7 cellular contexts compared by ENCODE assay signal in the genomic region with DNA sequence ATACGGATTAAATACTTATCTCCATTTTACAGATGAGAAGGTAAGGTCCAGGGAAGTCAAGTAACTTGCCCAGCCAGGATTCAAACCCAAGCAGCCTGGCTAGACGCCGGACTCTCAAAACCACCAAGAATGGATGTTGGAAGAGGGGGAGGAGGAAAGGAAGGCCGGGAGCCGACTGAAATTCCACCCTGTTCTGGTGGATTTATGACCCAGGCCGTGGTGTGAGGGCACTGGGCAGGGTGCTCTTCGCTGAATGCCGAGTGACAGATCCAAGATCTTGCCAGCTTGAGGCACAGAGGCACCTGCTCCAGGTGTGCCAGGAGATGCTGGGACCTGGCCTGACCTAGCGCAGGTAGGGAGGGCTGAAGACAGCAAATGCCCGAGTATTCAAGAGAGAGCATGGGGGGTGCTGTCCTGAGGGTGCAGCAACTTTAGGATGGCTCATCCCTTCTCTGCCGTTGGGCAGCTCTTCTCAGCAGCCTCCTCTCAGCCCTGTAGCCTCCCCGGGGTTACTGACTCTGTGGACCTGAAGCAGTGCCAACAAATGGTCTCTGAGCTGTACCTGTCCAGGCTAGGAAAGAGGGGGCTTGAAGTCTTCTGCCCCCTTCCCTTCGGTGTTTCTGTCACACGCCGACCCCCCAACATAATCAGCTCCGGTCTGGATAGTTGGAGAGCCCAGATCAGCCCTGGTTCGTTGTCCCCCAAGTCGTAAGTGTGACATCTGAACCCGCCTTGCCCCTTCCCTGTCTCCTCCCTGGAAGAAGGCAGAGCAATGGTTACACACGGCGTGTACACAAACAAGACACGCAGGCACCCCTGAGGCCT. TPM values are rescaled to one million over a fixed set of nuclear protein-coding genes. Genes with fewer than 3 reads are reported as not detected.
DNase-seq lines count a peak whose midpoint lies in the region; ATAC-seq and TF ChIP-seq lines count a peak whose summit lies in the region.

No MANE protein-coding gene starts in this region.

- TF ChIP-seq RAD21 in HCT116 (IDR thresholded peaks at IDR 0.05; ENCODE audit: low read depth): no peak

- no peaks in the 10 kb centered on the region for H3K36me3 ChIP-seq in HCT116 (ENCODE audit: control insufficient read depth in 1 of 2, insufficient read depth in 2 of 2, low read length in 2 of 2)
- no peaks in the 10 kb centered on the region for H3K36me3 ChIP-seq in iPS DF 6.9 (ENCODE audit: control insufficient read depth, insufficient read depth, low read length)
- H3K36me3 ChIP-seq in spleen: no peaks in the 10 kb centered on the region

- H3K36me3 Mint-ChIP-seq in activated CD8-positive, alpha-beta T cell treated with anti-CD3 and anti-CD28 coated beads, Interleukin-2, amount 10 ng/mL, durations not matched to agents 7 days and 5 days (ENCODE audit: low read depth): no peaks in the 10 kb centered on the region

- CTCF ChIA-PET in HCT116 (lab: Charles Lee): interaction anchor here (1.8 kb wide), 1 partner anchor 43 kb away, joined by 13 read pairs; no protein-coding TSS in a partner anchor
- CTCF ChIA-PET in activated CD8-positive, alpha-beta T cell treated with anti-CD3 and anti-CD28 coated beads, Interleukin-2, amount 10 ng/mL, durations not matched to agents 7 days and 5 days (lab: Charles Lee): interaction anchor here (1.5 kb wide), 1 partner anchor 42 kb away, joined by 3 read pairs; no protein-coding TSS in a partner anchor

- no peak overlapping the region for H3K27ac Mint-ChIP-seq in activated CD8-positive, alpha-beta T cell treated with anti-CD3 and anti-CD28 coated beads, Interleukin-2, amount 10 ng/mL, durations not matched to agents 7 days and 5 days

- WGBS in iPS DF 6.9 (ENCODE audit: insufficient coverage, insufficient read length): no CpG with 5 or more reads among the region's 22 CpGs
- 66 to 86% (median 73%) methylated on average over 19 to 22 of the region's 22 CpGs for WGBS in spleen, 5 donors

- peaks cover 7% of the 10 kb centered on the region for H3K4me1 Mint-ChIP-seq in activated CD8-positive, alpha-beta T cell treated with anti-CD3 and anti-CD28 coated beads, Interleukin-2, amount 10 ng/mL, durations not matched to agents 7 days and 5 days (ENCODE audit: low read depth)

- RAD21 ChIA-PET in HCT116 (lab: Charles Lee; ENCODE audit: low non-redundant PET in 1 of 2, low total read pairs in 2 of 2, uncharacterized antibody in 2 of 2, unreplicated experiment in 2 of 2): interaction anchor here in 1 of 2 experiments (1.0 kb wide), 1 partner anchor 41 kb away, joined by 3 read pairs; no protein-coding TSS in a partner anchor

- peak overlapping the region; percentile 57 for H3K4me3 Mint-ChIP-seq in activated CD8-positive, alpha-beta T cell treated with anti-CD3 and anti-CD28 coated beads, Interleukin-2, amount 10 ng/mL, durations not matched to agents 7 days and 5 days

- peak overlapping the region; percentile 57 for H3K9ac ChIP-seq in HCT116 (ENCODE audit: low read length)

- no peak for TF ChIP-seq CTCF in HCT116 (IDR thresholded peaks at IDR 0.05 in 2 of 3, conservative IDR thresholded peaks at IDR 0.05 in 1 of 3; ENCODE audit: borderline replicate concordance in 1 of 3, insufficient read depth in 1 of 3, low read depth in 2 of 3, low read length in 2 of 3)
- no peak for TF ChIP-seq CTCF in spleen (IDR thresholded peaks at IDR 0.05 in 8 of 11, conservative IDR thresholded peaks at IDR 0.05 in 3 of 11)

- ATAC-seq in HCT116: no peak
- no peak for ATAC-seq in activated CD8-positive, alpha-beta T cell treated with anti-CD3 and anti-CD28 coated beads, Interleukin-2, amount 10 ng/mL, durations not matched to agents 7 days and 5 days
- no peak for ATAC-seq in GM18498 (IDR thresholded peaks at IDR 0.05; ENCODE audit: unreplicated experiment)

- intact Hi-C loops in HCT116 (cut with micrococcal nuclease): loop anchor here (10.0 kb wide), 1 partner anchor 148 kb away; a partner anchor contains a TSS
- intact Hi-C loops in spleen (cut with DNase I; ENCODE audit: low total_unique reads): no loop called here

- no peaks in the 10 kb centered on the region for H3K27me3 ChIP-seq in HCT116 (ENCODE audit: insufficient read depth, low read length)
- peaks cover 2% of the 10 kb centered on the region; the same call in 1 of the 2 replicates for H3K27me3 ChIP-seq in iPS DF 6.9 (ENCODE audit: control insufficient read depth, insufficient read depth, low read length)
- H3K27me3 ChIP-seq in spleen (replicated peaks in 1 of 7): peaks cover 0 to 44% (median 7%) of the 10 kb centered on the region in 7 donors

- H3K9me2 ChIP-seq in HCT116 (ENCODE audit: insufficient read depth): no peaks in the 10 kb centered on the region

- no peaks in the 10 kb centered on the region for H3K9me3 Mint-ChIP-seq in activated CD8-positive, alpha-beta T cell treated with anti-CD3 and anti-CD28 coated beads, Interleukin-2, amount 10 ng/mL, durations not matched to agents 7 days and 5 days (ENCODE audit: insufficient read depth)

- DNase-seq in HCT116 (ENCODE audit: low read depth, low spot score) (no peak), iPS DF 6.9 (ENCODE audit: low read depth, low spot score) (no peak), spleen (no peak), NCI-H774 (lab: John Stamatoyannopoulos, UW) (no peak)
- no peak for DNase-seq in activated CD8-positive, alpha-beta T cell treated with anti-CD3 and anti-CD28 coated beads, Interleukin-2, amount 10 ng/mL, durations not matched to agents 7 days and 5 days
- no peak for DNase-seq in activated CD4-positive, CD25-positive, alpha-beta regulatory T cell treated with anti-CD3 and anti-CD28 coated beads, Interleukin-2, amount 50 U/mL, for 72 hours

- H2AFZ ChIP-seq in HCT116 (ENCODE audit: low read depth, low read length, poor library complexity, severe bottlenecking): no peak overlapping the region

- peak overlapping the region; percentile 58; the same call in 1 of the 2 replicates for H3K27ac ChIP-seq in HCT116 (ENCODE audit: low read depth, low read length)
- H3K27ac ChIP-seq in iPS DF 6.9 (ENCODE audit: low read length): no peak overlapping the region
- peak overlapping the region in 7 of 8 donors; percentile 21 to 67 (median 57) for H3K27ac ChIP-seq in spleen

- no peaks in the 10 kb centered on the region for H4K20me1 ChIP-seq in HCT116 (ENCODE audit: insufficient read depth)

- BruUV-seq in HCT116 (replicated peaks; lab: Mats Ljungman, UMichigan): TSS peak; percentile 61

- no peaks in the 10 kb centered on the region for H3K79me2 ChIP-seq in HCT116 (ENCODE audit: insufficient read depth, low read length)

- H3K4me3 ChIP-seq in HCT116 (replicated peaks in 1 of 2; ENCODE audit: low read depth in 1 of 2, low read length in 2 of 2) (peak overlapping the region; percentile 45 to 53), iPS DF 6.9 (ENCODE audit: low read length) (peak overlapping the region; percentile 52; the same call in 1 of the 2 replicates), spleen (peak overlapping the region in 7 of 8 donors; percentile 10 to 69 (median 38))

- POLR2A ChIA-PET in HCT116 (lab: Charles Lee): no interaction called here
- POLR2A ChIA-PET in activated CD8-positive, alpha-beta T cell treated with anti-CD3 and anti-CD28 coated beads, Interleukin-2, amount 10 ng/mL, durations not matched to agents 7 days and 5 days (lab: Charles Lee): no interaction called here

- TF ChIP-seq POLR2A in HCT116 (IDR thresholded peaks at IDR 0.05; ENCODE audit: borderline replicate concordance, extremely low read depth, insufficient read depth, insufficient read length): no peak
- no peak for TF ChIP-seq POLR2A in spleen (IDR thresholded peaks at IDR 0.05)

- peaks cover 43 to 79% of the 10 kb centered on the region in 2 experiments for H3K4me1 ChIP-seq in HCT116 (ENCODE audit: control insufficient read depth in 1 of 2, insufficient read depth in 2 of 2, low read length in 2 of 2)
- peaks cover 4% of the 10 kb centered on the region; the same call in 1 of the 2 replicates for H3K4me1 ChIP-seq in iPS DF 6.9 (ENCODE audit: control insufficient read depth, insufficient read depth, low read length)
- H3K4me1 ChIP-seq in spleen: peaks cover 0 to 34% (median 15%) of the 10 kb centered on the region in 6 donors

- peak overlapping the region; percentile 78 for H3K4me2 ChIP-seq in HCT116 (ENCODE audit: low read length)

- H3K9me3 ChIP-seq in HCT116 (ENCODE audit: control insufficient read depth in 1 of 2, insufficient read depth in 1 of 2, low read depth in 1 of 2, low read length in 2 of 2): no peaks in the 10 kb centered on the region
- H3K9me3 ChIP-seq in iPS DF 6.9 (ENCODE audit: control insufficient read depth, insufficient read depth, low read length): no peaks in the 10 kb centered on the region
- H3K9me3 ChIP-seq in spleen: no peaks in the 10 kb centered on the region

- H3K27me3 Mint-ChIP-seq in activated CD8-positive, alpha-beta T cell treated with anti-CD3 and anti-CD28 coated beads, Interleukin-2, amount 10 ng/mL, durations not matched to agents 7 days and 5 days (ENCODE audit: low read depth): peaks cover 39% of the 10 kb centered on the region

TF ChIP-seq in HCT116, 20 proteins besides CTCF, POLR2A, EP300 and RAD21 (continues in another document):
- no peak for TF ChIP-seq ZNF274 (IDR thresholded peaks at IDR 0.05; ENCODE audit: low read depth, low read length)
- no peak for TF ChIP-seq CBX3 (IDR thresholded peaks at IDR 0.05; ENCODE audit: low read depth)
- no peak for TF ChIP-seq ZFX (IDR thresholded peaks at IDR 0.05)
- no peak for TF ChIP-seq JUND (IDR thresholded peaks at IDR 0.05)
- TF ChIP-seq EZH2 (IDR thresholded peaks at IDR 0.05): no peak
- TF ChIP-seq SRF (IDR thresholded peaks at IDR 0.05; ENCODE audit: low read depth): no peak
- no peak for TF ChIP-seq ELF1 (IDR thresholded peaks at IDR 0.05; ENCODE audit: borderline replicate concordance, low read depth)
- TF ChIP-seq CEBPB (IDR thresholded peaks at IDR 0.05; ENCODE audit: low read depth): no peak
- no peak for TF ChIP-seq TCF7L2 (IDR thresholded peaks at IDR 0.05; ENCODE audit: borderline replicate concordance, extremely low read depth, insufficient read depth, insufficient read length)
- TF ChIP-seq POLR2AphosphoS5 (IDR thresholded peaks at IDR 0.05; ENCODE audit: low read depth, low read length): no peak
- TF ChIP-seq EZH2phosphoT487 (IDR thresholded peaks at IDR 0.05; ENCODE audit: borderline replicate concordance): no peak
- no peak for TF ChIP-seq SP1 (IDR thresholded peaks at IDR 0.05; ENCODE audit: low read depth)

RNA-seq across cellular contexts. Expression of a gene that starts 0.7 kb away (rescaled TPM):
- total RNA-seq in HCT116 (2021; ENCODE audit: unreplicated experiment): 1.3 TPM
- polyA plus RNA-seq in HCT116 (2012): 1.8 and 2.2 TPM in 2 replicates
- total RNA-seq in activated CD8-positive, alpha-beta T cell treated with anti-CD3 and anti-CD28 coated beads, Interleukin-2, amount 10 ng/mL, durations not matched to agents 7 days and 5 days: not detected
- total RNA-seq in spleen: 1 to 10 TPM; 1.6 to 6.1 (median 2.5) TPM
- under 1 TPM; 0.39 to 0.90 (median 0.44) TPM for polyA plus RNA-seq in spleen
